Comparison of ENCODE assay signal across 15 cellular contexts in the genomic region with DNA sequence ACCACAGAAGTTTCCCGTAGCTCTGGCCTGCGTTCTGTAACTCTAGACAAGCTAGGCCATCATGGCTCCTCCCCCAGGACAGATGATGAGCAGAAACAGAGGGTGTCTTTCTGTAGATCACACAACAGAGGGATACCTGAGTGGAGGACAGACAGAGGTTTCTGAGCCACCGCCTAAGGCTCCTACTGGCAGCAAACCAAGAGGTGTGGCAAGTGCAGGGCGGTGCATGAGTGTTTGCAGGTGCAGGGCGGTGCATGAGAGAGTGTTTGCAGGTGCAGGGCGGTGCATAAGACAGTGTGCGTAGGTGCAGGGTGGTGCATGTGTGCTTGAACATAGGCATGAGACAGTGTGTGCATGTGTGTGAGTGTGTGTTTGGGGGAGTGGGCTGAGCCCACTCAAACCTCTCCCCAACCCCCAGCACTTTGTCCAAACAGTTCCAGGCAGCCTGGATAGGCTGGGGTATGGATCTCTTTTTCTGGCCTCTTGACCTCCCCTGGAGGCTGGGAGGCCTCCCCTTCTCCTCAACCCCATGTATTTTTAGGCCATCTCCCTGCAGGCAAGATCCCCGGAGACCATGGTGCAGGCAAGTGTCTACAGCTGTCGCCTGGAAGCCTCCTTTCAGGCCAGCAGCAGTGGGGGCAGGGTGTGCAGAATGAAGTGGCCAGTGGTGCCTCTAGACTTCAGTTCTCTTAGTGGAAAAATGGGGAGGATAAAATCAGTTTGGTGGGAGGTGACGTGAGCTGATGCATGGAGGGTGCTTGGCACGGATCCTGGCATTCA. TPM values are rescaled to one million over a fixed set of nuclear protein-coding genes. Genes with fewer than 3 reads are reported as not detected.
DNase-seq lines count a peak whose midpoint lies in the region; ATAC-seq, FAIRE-seq and TF ChIP-seq lines count a peak whose summit lies in the region.
"Had no signal": no experiment of that assay in that cellular context is flagged by ENCODE, and none has a peak within 500 bp of the region (broad histone marks: within the 10 kb centered on the region; RNA-seq: fewer than 3 reads in every experiment).

No MANE protein-coding gene starts in this region.

- CTCF ChIA-PET in H1 (lab: Charles Lee; ENCODE audit: partially characterized antibody) = interaction anchor here (0.9 to 6.7 kb wide), 8 partner anchors 8 to 234 kb away, joined by 3 to 64 read pairs (median 7); no protein-coding TSS in a partner anchor

- TF ChIP-seq RAD21 in H1 (IDR thresholded peaks at IDR 0.05 in 1 of 2, conservative IDR thresholded peaks at IDR 0.05 in 1 of 2; ENCODE audit: low read depth in 2 of 2, low read length in 2 of 2) = no peak

- no peak for ATAC-seq in activated naive CD8-positive, alpha-beta T cell treated with anti-CD3 and anti-CD28 coated beads, Interleukin-2, amount 10 ng/mL, durations not matched to agents 7 days and 5 days (ENCODE audit: low read depth)
- no peak for ATAC-seq in activated naive CD8-positive, alpha-beta T cell treated with anti-CD3 and anti-CD28 coated beads, Interleukin-2, amount 50 U/mL, for 24 hours
- ATAC-seq in upper lobe of left lung (ENCODE audit: low FRiP score in 2 of 2) = peak; percentile 32 to 63
- no peak for ATAC-seq in HG03378 (IDR thresholded peaks at IDR 0.05; ENCODE audit: unreplicated experiment)
- ATAC-seq: left ventricle myocardium superior had no signal

- TF ChIP-seq EP300 in H1 (IDR thresholded peaks at IDR 0.05; ENCODE audit: borderline replicate concordance in 1 of 2, low read depth in 2 of 2, low read length in 2 of 2) (no peak), upper lobe of left lung (IDR thresholded peaks at IDR 0.05) (no peak)

- no peak overlapping the region for H3K14ac ChIP-seq in H1 (ENCODE audit: insufficient read length)

- H3K79me2 ChIP-seq in H1 (ENCODE audit: control insufficient read depth in 1 of 2, insufficient read depth in 2 of 2, low read length in 2 of 2) (no peaks in the 10 kb centered on the region), neural progenitor cell (ENCODE audit: low read depth) (no peaks in the 10 kb centered on the region)

- no peaks in the 10 kb centered on the region; a peak in 1 of 4 replicates for H3K9me3 ChIP-seq in H1 (ENCODE audit: insufficient read depth in 2 of 2, low read depth in 1 of 2, low read length in 1 of 2)
- no peaks in the 10 kb centered on the region for H3K9me3 ChIP-seq in upper lobe of left lung
- no peaks in the 10 kb centered on the region for H3K9me3 ChIP-seq in neural progenitor cell (ENCODE audit: low read depth)
- H3K9me3 ChIP-seq: tibial nerve had no signal

- H3K27ac ChIP-seq in H1 (ENCODE audit: low read depth, low read length) = no peak overlapping the region
- no peak overlapping the region for H3K27ac ChIP-seq in upper lobe of left lung
- H3K27ac ChIP-seq in neural progenitor cell = no peak overlapping the region
- H3K27ac ChIP-seq: tibial nerve had no signal

- peak overlapping the region; percentile 20 for H4K8ac ChIP-seq in H1 (ENCODE audit: extremely low read depth, insufficient read depth, low read length)

- FAIRE-seq in H1 (lab: Jason Lieb, UNC) = no peak
- FAIRE-seq: endometrium had no signal

- no peak overlapping the region for H2BK120ac ChIP-seq in H1 (replicated peaks; ENCODE audit: low read depth, low read length)

- H3K18ac ChIP-seq in H1 (ENCODE audit: extremely low read depth, low read length) = no peak overlapping the region; the same call in 1 of the 2 replicates

- H3K27me3 Mint-ChIP-seq in activated naive CD8-positive, alpha-beta T cell treated with anti-CD3 and anti-CD28 coated beads, Interleukin-2, amount 10 ng/mL, durations not matched to agents 7 days and 5 days = peaks cover 9% of the 10 kb centered on the region
- peaks cover 14% of the 10 kb centered on the region for H3K27me3 Mint-ChIP-seq in activated naive CD8-positive, alpha-beta T cell treated with anti-CD3 and anti-CD28 coated beads, Interleukin-2, amount 50 U/mL, for 24 hours
- peaks cover 24% of the 10 kb centered on the region for H3K27me3 Mint-ChIP-seq in neural progenitor cell (ENCODE audit: insufficient read depth, low read depth)

- peaks cover 0 to 1% of the 10 kb centered on the region in 2 experiments for H4K20me1 ChIP-seq in H1 (replicated peaks in 1 of 2; ENCODE audit: control insufficient read depth in 1 of 2, insufficient read depth in 2 of 2, low read length in 2 of 2)
- no peaks in the 10 kb centered on the region for H4K20me1 ChIP-seq in neural progenitor cell (ENCODE audit: low read depth)

- no peak overlapping the region for H3K56ac ChIP-seq in H1 (replicated peaks; ENCODE audit: insufficient read length, low read depth, low read length)

- H3K27me3 ChIP-seq in H1 (replicated peaks in 1 of 4; ENCODE audit: control insufficient read depth in 3 of 4, extremely low read depth in 1 of 4, insufficient read depth in 3 of 4, low read length in 3 of 4) (peaks cover 0 to 3% (median 0%) of the 10 kb centered on the region in 4 experiments; a peak in 1 of 7 replicates), upper lobe of left lung (no peaks in the 10 kb centered on the region), neural progenitor cell (no peaks in the 10 kb centered on the region)

- POLR2A ChIA-PET in activated naive CD8-positive, alpha-beta T cell treated with anti-CD3 and anti-CD28 coated beads, Interleukin-2, amount 10 ng/mL, durations not matched to agents 7 days and 5 days (lab: Charles Lee) = no interaction called here
- POLR2A ChIA-PET in H1 (lab: Charles Lee; ENCODE audit: partially characterized antibody) = interaction anchor here (1.1 kb wide), 1 partner anchor 24 kb away, joined by 3 read pairs; no protein-coding TSS in a partner anchor

- H3F3A ChIP-seq in neural progenitor cell (ENCODE audit: low read depth) = no peaks in the 10 kb centered on the region

- no peak overlapping the region for H3K27ac Mint-ChIP-seq in activated naive CD8-positive, alpha-beta T cell treated with anti-CD3 and anti-CD28 coated beads, Interleukin-2, amount 10 ng/mL, durations not matched to agents 7 days and 5 days
- no peak overlapping the region for H3K27ac Mint-ChIP-seq in activated naive CD8-positive, alpha-beta T cell treated with anti-CD3 and anti-CD28 coated beads, Interleukin-2, amount 50 U/mL, for 24 hours
- no peak overlapping the region for H3K27ac Mint-ChIP-seq in neural progenitor cell
- H3K27ac Mint-ChIP-seq: activated CD4-positive, alpha-beta memory T cell treated with anti-CD3 and anti-CD28 coated beads, Interleukin-2, amount 10 ng/mL, durations not matched to agents 7 days and 5 days; activated T-helper 2 cell treated with anti-CD3 and anti-CD28 coated beads, Interferon-gamma antibody, Interleukin-2, Interleukin-4, amounts not matched to agents 10 μg/mL and 5 μg/mL and 100 μg/mL, durations not matched to agents 14 hours and 24 hours and 36 hours had no signal

- H3K4me1 ChIP-seq in H1 (replicated peaks in 1 of 4; ENCODE audit: control insufficient read depth in 3 of 4, insufficient read depth in 4 of 4, low read length in 3 of 4) = no peaks in the 10 kb centered on the region
- H3K4me1 ChIP-seq in upper lobe of left lung = peaks cover 7 to 21% (median 12%) of the 10 kb centered on the region in 4 donors
- H3K4me1 ChIP-seq in neural progenitor cell = no peaks in the 10 kb centered on the region

- no peaks in the 10 kb centered on the region for H3K36me3 Mint-ChIP-seq in activated naive CD8-positive, alpha-beta T cell treated with anti-CD3 and anti-CD28 coated beads, Interleukin-2, amount 10 ng/mL, durations not matched to agents 7 days and 5 days
- H3K36me3 Mint-ChIP-seq in activated naive CD8-positive, alpha-beta T cell treated with anti-CD3 and anti-CD28 coated beads, Interleukin-2, amount 50 U/mL, for 24 hours (ENCODE audit: low read depth) = no peaks in the 10 kb centered on the region
- no peaks in the 10 kb centered on the region for H3K36me3 Mint-ChIP-seq in neural progenitor cell

- H3K36me3 ChIP-seq in H1 (ENCODE audit: control insufficient read depth in 2 of 4, insufficient read depth in 4 of 4, low read length in 3 of 4) (no peaks in the 10 kb centered on the region), upper lobe of left lung (no peaks in the 10 kb centered on the region), neural progenitor cell (no peaks in the 10 kb centered on the region)
- H3K36me3 ChIP-seq: tibial nerve had no signal

- H3K79me1 ChIP-seq in H1 (ENCODE audit: low read depth, low read length) = 0 out of 2 replicates have a peak, but pooled peaks cover 2% of the 10 kb centered on the region

- H2AFZ ChIP-seq in H1 (ENCODE audit: low read length) = no peak overlapping the region
- H2AFZ ChIP-seq in neural progenitor cell (replicated peaks) = no peak overlapping the region

- H3K4me3 Mint-ChIP-seq in activated naive CD8-positive, alpha-beta T cell treated with anti-CD3 and anti-CD28 coated beads, Interleukin-2, amount 10 ng/mL, durations not matched to agents 7 days and 5 days = no peak overlapping the region
- H3K4me3 Mint-ChIP-seq in activated naive CD8-positive, alpha-beta T cell treated with anti-CD3 and anti-CD28 coated beads, Interleukin-2, amount 50 U/mL, for 24 hours = no peak overlapping the region
- H3K4me3 Mint-ChIP-seq in neural progenitor cell = no peak overlapping the region
- H3K4me3 Mint-ChIP-seq: activated CD4-positive, alpha-beta memory T cell treated with anti-CD3 and anti-CD28 coated beads, Interleukin-2, amount 10 ng/mL, durations not matched to agents 7 days and 5 days had no signal

- no peak overlapping the region for H3K23ac ChIP-seq in H1 (ENCODE audit: insufficient read length)

- H2BK12ac ChIP-seq in H1 (ENCODE audit: low read depth, low read length) = no peak overlapping the region

- no peak overlapping the region for H2AK5ac ChIP-seq in H1 (ENCODE audit: low read depth, low read length)

- no peak overlapping the region for H4K5ac ChIP-seq in H1 (ENCODE audit: insufficient read length, low read depth, low read length)

- TF ChIP-seq POLR2A in H1 (IDR thresholded peaks at IDR 0.05; ENCODE audit: control extremely low read depth in 1 of 2, low read depth in 2 of 2, low read length in 2 of 2) (no peak), upper lobe of left lung (IDR thresholded peaks at IDR 0.05) (no peak)

- H2BK5ac ChIP-seq in H1 (ENCODE audit: low read depth, low read length) = no peak overlapping the region

- peaks cover 7% of the 10 kb centered on the region; the same call in 1 of the 2 replicates for H3K23me2 ChIP-seq in H1 (ENCODE audit: low read depth, low read length)

- H2BK20ac ChIP-seq in H1 (ENCODE audit: low read length) = no peak overlapping the region

- no peak overlapping the region for H3K4ac ChIP-seq in H1 (replicated peaks; ENCODE audit: insufficient read length, low read depth, low read length)

- H3K4me1 Mint-ChIP-seq in activated naive CD8-positive, alpha-beta T cell treated with anti-CD3 and anti-CD28 coated beads, Interleukin-2, amount 10 ng/mL, durations not matched to agents 7 days and 5 days = no peaks in the 10 kb centered on the region
- no peaks in the 10 kb centered on the region for H3K4me1 Mint-ChIP-seq in activated naive CD8-positive, alpha-beta T cell treated with anti-CD3 and anti-CD28 coated beads, Interleukin-2, amount 50 U/mL, for 24 hours
- peaks cover 4% of the 10 kb centered on the region for H3K4me1 Mint-ChIP-seq in neural progenitor cell
- H3K4me1 Mint-ChIP-seq: activated CD4-positive, alpha-beta memory T cell treated with anti-CD3 and anti-CD28 coated beads, Interleukin-2, amount 10 ng/mL, durations not matched to agents 7 days and 5 days had no signal

- H3K9ac ChIP-seq in H1 (replicated peaks in 1 of 4; ENCODE audit: extremely low read depth in 1 of 4, low read depth in 3 of 4, low read length in 3 of 4) (no peak overlapping the region), neural progenitor cell (no peak overlapping the region)

- no peak overlapping the region for H3K4me3 ChIP-seq in H1 (ENCODE audit: extremely low read depth in 1 of 4, insufficient read depth in 2 of 4, low read depth in 3 of 4, low read length in 4 of 4)
- H3K4me3 ChIP-seq in upper lobe of left lung = no peak overlapping the region
- no peak overlapping the region for H3K4me3 ChIP-seq in neural progenitor cell
- H3K4me3 ChIP-seq: tibial nerve had no signal

- no peak overlapping the region for H4K91ac ChIP-seq in H1 (replicated peaks; ENCODE audit: insufficient read length, low read length)

- no peak overlapping the region for H2BK15ac ChIP-seq in H1 (ENCODE audit: low read length)

- H3K9me3 Mint-ChIP-seq in activated naive CD8-positive, alpha-beta T cell treated with anti-CD3 and anti-CD28 coated beads, Interleukin-2, amount 10 ng/mL, durations not matched to agents 7 days and 5 days = no peaks in the 10 kb centered on the region
- H3K9me3 Mint-ChIP-seq in activated naive CD8-positive, alpha-beta T cell treated with anti-CD3 and anti-CD28 coated beads, Interleukin-2, amount 50 U/mL, for 24 hours = no peaks in the 10 kb centered on the region
- H3K9me3 Mint-ChIP-seq in neural progenitor cell = peaks cover 3% of the 10 kb centered on the region
- H3K9me3 Mint-ChIP-seq: activated CD4-positive, alpha-beta memory T cell treated with anti-CD3 and anti-CD28 coated beads, Interleukin-2, amount 10 ng/mL, durations not matched to agents 7 days and 5 days; activated T-helper 2 cell treated with anti-CD3 and anti-CD28 coated beads, Interferon-gamma antibody, Interleukin-2, Interleukin-4, amounts not matched to agents 10 μg/mL and 5 μg/mL and 100 μg/mL, durations not matched to agents 14 hours and 24 hours and 36 hours had no signal

- peak; percentile 19 for DNase-seq in activated naive CD8-positive, alpha-beta T cell treated with anti-CD3 and anti-CD28 coated beads, Interleukin-2, amount 10 ng/mL, durations not matched to agents 7 days and 5 days
- DNase-seq in activated naive CD8-positive, alpha-beta T cell treated with anti-CD3 and anti-CD28 coated beads, Interleukin-2, amount 50 U/mL, for 24 hours = no peak
- peak; percentile 88 for DNase-seq in NCI-H2196 treated with DMSO at 0.1 percent for 48 hours (lab: John Stamatoyannopoulos, UW; ENCODE audit: unreplicated experiment)
- DNase-seq in H1 (ENCODE audit: low read depth in 1 of 2, low spot score in 2 of 2) = no peak
- peak in 1 of 2 donors; percentile 72 for DNase-seq in upper lobe of left lung
- DNase-seq in neural progenitor cell (ENCODE audit: low spot score) = no peak
- no peak for DNase-seq in stimulated activated naive CD4-positive, alpha-beta T cell (lab: John Stamatoyannopoulos, UW)
- DNase-seq: activated CD4-positive, alpha-beta memory T cell treated with anti-CD3 and anti-CD28 coated beads, Interleukin-2, amount 10 ng/mL, durations not matched to agents 7 days and 5 days; left ventricle myocardium superior; NCI-H1092; OCI-M1 had no signal

- WGBS in H1 (ENCODE audit: extremely low coverage in 1 of 2, insufficient coverage in 1 of 2, insufficient read length in 1 of 2, insufficient replicate concordance in 2 of 2, low coverage in 1 of 2, low lambda C conversion rate in 2 of 2, missing lambda C conversion rate in 1 of 2), 2 experiments = 88% methylated on average over 11 of the region's 11 CpGs; no CpG with 5 or more reads in 1 of the 2 experiments
- WGBS in upper lobe of left lung, 2 donors = 56 to 78% methylated on average over 10 to 11 of the region's 11 CpGs

- H3K4me2 ChIP-seq in H1 (ENCODE audit: insufficient read depth in 1 of 2, low read depth in 2 of 2, low read length in 2 of 2) = no peak overlapping the region
- no peak overlapping the region for H3K4me2 ChIP-seq in neural progenitor cell

- no peak for TF ChIP-seq CTCF in H1 (IDR thresholded peaks at IDR 0.05; ENCODE audit: control extremely low read depth in 1 of 3, insufficient read depth in 1 of 3, low read depth in 1 of 3, low read length in 3 of 3)
- no peak for TF ChIP-seq CTCF in upper lobe of left lung (IDR thresholded peaks at IDR 0.05)
- TF ChIP-seq CTCF in neural progenitor cell (IDR thresholded peaks at IDR 0.05) = no peak

RNA-seq across cellular contexts. Expression of gene CBX4, which starts 53.4 kb away (rescaled TPM):
- total RNA-seq in activated naive CD8-positive, alpha-beta T cell treated with anti-CD3 and anti-CD28 coated beads, Interleukin-2, amount 10 ng/mL, durations not matched to agents 7 days and 5 days = 10 to 100 TPM; 53.8 to 54.4 TPM
- 3.2 and 4.0 TPM in 2 replicates for total RNA-seq in H1 (2021; fragmentation: NEBNext Ultra II Directional; extraction: Animal tissue kit (Norgen Biotek cat#: 25700))
- polyA plus RNA-seq in H1 (2011; rRNA removed) = 1.8 and 3.6 TPM in 2 replicates
- polyA plus RNA-seq in H1 (2011; cell fraction: cytosol; rRNA removed) = 3.5 TPM
- 5.3 TPM for polyA plus RNA-seq in H1 (2011; cell fraction: nucleus; rRNA removed)
- polyA plus RNA-seq in H1 (2012, experiment 1 of 2) = 0.79 to 2.9 TPM (median 2.4 TPM) in 4 replicates
- polyA plus RNA-seq in H1 (2012, experiment 2 of 2) = 1.8 TPM
- 2.0 TPM for polyA plus RNA-seq in H1 (2013, experiment 1 of 2)
- 1.9 TPM for polyA plus RNA-seq in H1 (2013, experiment 2 of 2)
- 1.9 and 3.6 TPM in 2 replicates for polyA minus RNA-seq in H1 (2011; rRNA and poly(A)+ RNA removed)
- polyA minus RNA-seq in H1 (2011; cell fraction: cytosol; rRNA and poly(A)+ RNA removed) = 13.8 TPM
- polyA minus RNA-seq in H1 (2011; cell fraction: nucleus; rRNA and poly(A)+ RNA removed) = 6.5 TPM
- 10 to 100 TPM; 17.0 to 33.3 (median 25.0) TPM for total RNA-seq in upper lobe of left lung
- 2.7 and 5.6 TPM in 2 replicates for total RNA-seq in neural progenitor cell (ENCODE audit: low replicate concordance)

Comparison
In these comparisons a context has a peak if more than half of its experiments do, and no peak if none do; other contexts are left out.
1. DNase-seq: peak in activated naive CD8-positive, alpha-beta T cell treated with anti-CD3 and anti-CD28 coated beads, Interleukin-2, amount 10 ng/mL, durations not matched to agents 7 days and 5 days (single experiment) and NCI-H2196 treated with DMSO at 0.1 percent for 48 hours (single experiment); none in activated naive CD8-positive, alpha-beta T cell treated with anti-CD3 and anti-CD28 coated beads, Interleukin-2, amount 50 U/mL, for 24 hours (single experiment), H1 (0 of 2), neural progenitor cell (single experiment) and stimulated activated naive CD4-positive, alpha-beta T cell (0 of 6).
2. ATAC-seq: peak in upper lobe of left lung (2 of 2); none in activated naive CD8-positive, alpha-beta T cell treated with anti-CD3 and anti-CD28 coated beads, Interleukin-2, amount 10 ng/mL, durations not matched to agents 7 days and 5 days (single experiment), activated naive CD8-positive, alpha-beta T cell treated with anti-CD3 and anti-CD28 coated beads, Interleukin-2, amount 50 U/mL, for 24 hours (single experiment) and HG03378 (single experiment).